In genomic region chr1:208106218-208106617, GRCh38 we compare ENCODE assay signal across 20 cellular contexts.
"Had no signal": no experiment of that assay in that cellular context is flagged by ENCODE, and none has a peak within 500 bp of the region (broad histone marks: within the 10 kb centered on the region; RNA-seq: fewer than 3 reads in every experiment).

No MANE protein-coding gene starts in this region.

- H3K4me3 ChIP-seq: lower lobe of right lung, tibial nerve, uterus had no signal

- H3K36me3 Mint-ChIP-seq: activated naive CD8-positive, alpha-beta T cell treated with anti-CD3 and anti-CD28 coated beads, Interleukin-2, amount 10 ng/mL, durations not matched to agents 7 days and 5 days; naive thymus-derived CD8-positive, alpha-beta T cell had no signal

- H3K9me3 Mint-ChIP-seq: activated naive CD4-positive, alpha-beta T cell treated with anti-CD3 and anti-CD28 coated beads for 36 hours; activated naive CD8-positive, alpha-beta T cell treated with anti-CD3 and anti-CD28 coated beads, Interleukin-2, amount 10 ng/mL, durations not matched to agents 7 days and 5 days; naive thymus-derived CD8-positive, alpha-beta T cell had no signal

- H3K27me3 ChIP-seq: tibial nerve, uterus had no signal

- H3K27ac Mint-ChIP-seq: activated naive CD4-positive, alpha-beta T cell treated with anti-CD3 and anti-CD28 coated beads for 36 hours; activated naive CD8-positive, alpha-beta T cell treated with anti-CD3 and anti-CD28 coated beads, Interleukin-2, amount 10 ng/mL, durations not matched to agents 7 days and 5 days; naive thymus-derived CD8-positive, alpha-beta T cell; T-helper 17 cell had no signal

- H3K27ac ChIP-seq: lower lobe of right lung, tibial nerve, uterus had no signal

- H3K36me3 ChIP-seq: tibial nerve, uterus had no signal

- H3K4me3 Mint-ChIP-seq: activated naive CD4-positive, alpha-beta T cell treated with anti-CD3 and anti-CD28 coated beads for 36 hours; activated naive CD8-positive, alpha-beta T cell treated with anti-CD3 and anti-CD28 coated beads, Interleukin-2, amount 10 ng/mL, durations not matched to agents 7 days and 5 days; naive thymus-derived CD8-positive, alpha-beta T cell; T-helper 17 cell had no signal

- H3K4me1 Mint-ChIP-seq: activated naive CD8-positive, alpha-beta T cell treated with anti-CD3 and anti-CD28 coated beads, Interleukin-2, amount 10 ng/mL, durations not matched to agents 7 days and 5 days; naive thymus-derived CD8-positive, alpha-beta T cell had no signal

- DNase-seq: activated CD4-positive, alpha-beta T cell treated with anti-CD3 and anti-CD28 coated beads for 4 hours; activated CD4-positive, alpha-beta T cell treated with anti-CD3 and anti-CD28 coated beads, Interleukin-2, amount 50 U/mL, for 48 hours; activated CD4-positive, CD25-positive, alpha-beta regulatory T cell; activated CD8-positive, alpha-beta memory T cell treated with anti-CD3 and anti-CD28 coated beads, Interleukin-2, amount 50 U/mL, for 48 hours; activated effector memory CD4-positive, alpha-beta T cell treated with Interleukin-2 at 50 U/mL for 16 hours; activated naive CD4-positive, alpha-beta T cell treated with anti-CD3 and anti-CD28 coated beads for 36 hours; activated naive CD8-positive, alpha-beta T cell treated with anti-CD3 and anti-CD28 coated beads, Interleukin-2, amount 10 ng/mL, durations not matched to agents 7 days and 5 days; activated T-cell treated with anti-CD3 and anti-CD28 coated beads, Interleukin-2, amount 50 U/mL, for 48 hours; amniotic stem cell; effector CD4-positive, alpha-beta T cell; erythroblast; foreskin fibroblast; lower lobe of right lung; naive thymus-derived CD8-positive, alpha-beta T cell; stimulated activated CD4-positive, alpha-beta T cell treated with anti-CD3 and anti-CD28 coated beads, Interleukin-4, amount 100 ng/mL, for 24 hours; stimulated activated naive CD4-positive, alpha-beta T cell treated with Interleukin-2 at 50 U/mL for 16 hours; SW 1271; T-helper 17 cell; uterus had no signal
